Comparison of ENCODE assay signal across 5 cellular contexts in the genomic region with DNA sequence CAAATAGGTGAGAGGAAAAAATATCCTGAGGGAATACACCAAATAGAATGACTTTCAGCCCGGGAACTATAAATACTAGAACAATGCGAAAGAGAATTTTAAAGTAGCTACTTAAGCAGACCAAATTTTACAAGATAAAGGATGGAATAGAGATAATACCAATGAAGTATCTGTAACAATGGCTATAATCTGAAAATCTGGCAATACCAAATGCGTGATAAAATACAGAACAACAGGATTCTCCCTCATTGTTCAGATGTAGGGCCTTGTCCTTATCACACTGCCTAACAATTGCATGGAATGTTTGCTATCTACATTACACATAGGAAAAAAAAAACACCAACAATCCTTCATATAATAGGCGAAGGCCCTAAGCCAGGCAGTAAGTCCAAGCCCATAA.
"Had no signal": no experiment of that assay in that cellular context is flagged by ENCODE, and none has a peak within 500 bp of the region (broad histone marks: within the 10 kb centered on the region; RNA-seq: fewer than 3 reads in every experiment).

No MANE protein-coding gene starts in this region.

- H3K4me3 ChIP-seq: K562 had no signal

- H3K27ac ChIP-seq: HL-60 had no signal

- DNase-seq: IMR-90, KBM-7, KG1 had no signal
